Comparison of ENCODE assay signal across 8 cellular contexts in the genomic region with DNA sequence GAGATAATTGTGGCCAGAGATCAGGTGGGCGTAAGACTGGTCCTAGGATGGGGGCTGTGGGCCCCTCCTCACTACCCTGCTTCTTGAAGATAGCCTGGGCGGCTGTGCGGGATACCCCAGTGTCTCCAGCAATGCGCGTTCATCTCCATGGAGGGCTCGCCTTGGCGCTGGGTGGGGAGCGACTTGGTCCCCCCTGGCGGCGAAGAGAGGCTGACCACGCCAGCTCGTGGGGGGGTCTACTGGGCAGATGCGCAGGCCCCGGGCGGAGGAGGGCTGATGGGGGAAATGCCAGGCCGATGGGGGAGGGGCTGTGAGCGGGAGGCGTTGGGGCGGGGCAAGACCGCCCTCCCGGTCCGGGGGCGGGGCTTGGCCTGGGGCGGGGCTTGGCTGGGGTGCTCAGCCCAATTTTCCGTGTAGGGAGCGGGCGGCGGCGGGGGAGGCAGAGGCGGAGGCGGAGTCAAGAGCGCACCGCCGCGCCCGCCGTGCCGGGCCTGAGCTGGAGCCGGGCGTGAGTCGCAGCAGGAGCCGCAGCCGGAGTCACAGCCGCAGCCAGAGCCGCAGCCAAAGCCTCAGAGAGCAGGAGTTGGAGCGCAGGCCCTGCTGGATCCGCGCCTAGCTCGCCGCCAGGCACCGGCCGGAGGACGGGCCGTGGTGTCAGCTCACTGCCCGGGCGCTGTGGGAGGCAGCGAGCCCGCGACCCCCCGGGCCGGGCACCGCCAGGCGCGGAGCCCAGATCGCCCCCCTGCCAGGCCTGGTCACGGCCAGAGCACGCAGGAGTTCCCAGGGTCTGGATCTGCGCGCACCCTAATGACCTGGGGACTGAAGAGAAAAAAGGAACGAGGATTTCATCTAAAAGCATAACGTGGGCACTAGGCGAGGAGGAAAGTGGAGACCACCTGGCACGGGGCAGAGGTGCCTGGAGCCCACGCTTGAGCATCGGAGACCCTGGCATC. TPM values are rescaled to one million over a fixed set of nuclear protein-coding genes. Genes with fewer than 3 reads are reported as not detected.
A peak's percentile ranks its signal among the peaks of the same experiment; 100 is the strongest.
DNase-seq lines count a peak whose midpoint lies in the region; ATAC-seq, FAIRE-seq and TF ChIP-seq lines count a peak whose summit lies in the region.

A gene with protein sequence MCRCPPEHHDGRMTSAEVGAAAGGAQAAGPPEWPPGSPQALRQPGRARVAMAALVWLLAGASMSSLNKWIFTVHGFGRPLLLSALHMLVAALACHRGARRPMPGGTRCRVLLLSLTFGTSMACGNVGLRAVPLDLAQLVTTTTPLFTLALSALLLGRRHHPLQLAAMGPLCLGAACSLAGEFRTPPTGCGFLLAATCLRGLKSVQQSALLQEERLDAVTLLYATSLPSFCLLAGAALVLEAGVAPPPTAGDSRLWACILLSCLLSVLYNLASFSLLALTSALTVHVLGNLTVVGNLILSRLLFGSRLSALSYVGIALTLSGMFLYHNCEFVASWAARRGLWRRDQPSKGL (plus strand): TSS at position 509 of the 953 bp plus-strand sequence. CDS start 670 bp downstream, outside the sequence.

- TF ChIP-seq EP300 in gastroesophageal sphincter (IDR thresholded peaks at IDR 0.05) (no peak), suprapubic skin (IDR thresholded peaks at IDR 0.05) (no peak)

- peaks cover 9% of the 10 kb centered on the region for H3K36me3 Mint-ChIP-seq in activated naive CD4-positive, alpha-beta T cell treated with anti-CD3 and anti-CD28 coated beads for 36 hours (ENCODE audit: low read depth)

- H3K9me3 Mint-ChIP-seq in activated naive CD4-positive, alpha-beta T cell treated with anti-CD3 and anti-CD28 coated beads for 36 hours, result no peaks in the 10 kb centered on the region

- peak in 2 of 4 experiments; percentile 41 to 44 for TF ChIP-seq CTCF in gastroesophageal sphincter (IDR thresholded peaks at IDR 0.05)
- TF ChIP-seq CTCF in suprapubic skin (IDR thresholded peaks at IDR 0.05), result peak; percentile 8 to 19

- H3K4me3 ChIP-seq in MG63 (peak within 1 kb of the TSS; percentile 63), SJCRH30 (peak within 1 kb of the TSS; percentile 60), gastroesophageal sphincter (peak within 1 kb of the TSS; percentile 70 to 80), suprapubic skin (peak within 1 kb of the TSS; percentile 82)

- H3K9me3 ChIP-seq in MG63 (no peaks in the 10 kb centered on the region), SJCRH30 (replicated peaks) (no peaks in the 10 kb centered on the region), gastroesophageal sphincter (no peaks in the 10 kb centered on the region), suprapubic skin (no peaks in the 10 kb centered on the region)

- H3K27me3 Mint-ChIP-seq in activated naive CD4-positive, alpha-beta T cell treated with anti-CD3 and anti-CD28 coated beads for 36 hours (ENCODE audit: low read depth), result no peaks in the 10 kb centered on the region

- intact Hi-C loops in activated naive CD4-positive, alpha-beta T cell treated with anti-CD3 and anti-CD28 coated beads for 36 hours (cut with micrococcal nuclease), result loop anchor here (1.0 to 2.0 kb wide), 7 partner anchors 9 to 447 kb away; partner anchors contain the start of genes DUSP18, OSBP2 and TCN2

- peak; percentile 94 for ATAC-seq in gastroesophageal sphincter

- peak; percentile 91 for DNase-seq in G401 (ENCODE audit: low spot score)
- DNase-seq in H54 (ENCODE audit: insufficient read length, low spot score), result peak; percentile 76
- DNase-seq in MG63, result peak; percentile 93
- DNase-seq in SJCRH30, result peak; percentile 89 to 90
- DNase-seq in activated naive CD4-positive, alpha-beta T cell treated with anti-CD3 and anti-CD28 coated beads for 36 hours, result peak; percentile 97
- peak; percentile 66 to 98 (median 93) for DNase-seq in nucleus accumbens (lab: John Stamatoyannopoulos, UW)
- DNase-seq in suprapubic skin (ENCODE audit: low spot score in 2 of 2), result peak; percentile 97

- H3K27me3 ChIP-seq in MG63 (no peaks in the 10 kb centered on the region), SJCRH30 (no peaks in the 10 kb centered on the region), gastroesophageal sphincter (no peaks in the 10 kb centered on the region), suprapubic skin (no peaks in the 10 kb centered on the region)

- WGBS in gastroesophageal sphincter (ENCODE audit: low coverage in 1 of 2), 2 donors, result 0% methylated on average over 6 of the region's 75 CpGs; no CpG with 5 or more reads in 1 of the 2 donors
- WGBS in suprapubic skin, result under 1% methylated on average over 11 of the region's 75 CpGs

- no peak within 1 kb of the TSS for H3K27ac ChIP-seq in SJCRH30
- peak within 1 kb of the TSS; percentile 77 to 95 (median 94) for H3K27ac ChIP-seq in gastroesophageal sphincter
- H3K27ac ChIP-seq in suprapubic skin, result peak within 1 kb of the TSS; percentile 88

- CTCF ChIA-PET in activated naive CD4-positive, alpha-beta T cell treated with anti-CD3 and anti-CD28 coated beads for 36 hours (lab: Charles Lee), result interaction anchor here (0.5 to 3.9 kb wide), 25 partner anchors 8 to 635 kb away, joined by 3 to 156 read pairs (median 5); partner anchors contain the start of gene TCN2

- peak within 1 kb of the TSS; percentile 67 for H3K27ac Mint-ChIP-seq in activated naive CD4-positive, alpha-beta T cell treated with anti-CD3 and anti-CD28 coated beads for 36 hours

- H3K4me1 Mint-ChIP-seq in activated naive CD4-positive, alpha-beta T cell treated with anti-CD3 and anti-CD28 coated beads for 36 hours (ENCODE audit: low read depth), result peaks cover 19% of the 10 kb centered on the region

- H3K36me3 ChIP-seq in MG63, result peaks cover 17% of the 10 kb centered on the region
- H3K36me3 ChIP-seq in SJCRH30, result no peaks in the 10 kb centered on the region
- H3K36me3 ChIP-seq in gastroesophageal sphincter, result no peaks in the 10 kb centered on the region
- H3K36me3 ChIP-seq in suprapubic skin, result no peaks in the 10 kb centered on the region

- FAIRE-seq in H54 (lab: Jason Lieb, UNC), result no peak

- in situ Hi-C loops in G401 (cut with HindIII; ENCODE audit: low sequenced_read_pairs), result no loop called here

- peak within 1 kb of the TSS; percentile 78 for H3K4me3 Mint-ChIP-seq in activated naive CD4-positive, alpha-beta T cell treated with anti-CD3 and anti-CD28 coated beads for 36 hours

- TF ChIP-seq POLR2A in H54 (IDR thresholded peaks at IDR 0.05; ENCODE audit: low read depth, low read length) (peak; percentile 77), gastroesophageal sphincter (IDR thresholded peaks at IDR 0.05) (peak; percentile 78 to 81), suprapubic skin (IDR thresholded peaks at IDR 0.05) (peak; percentile 25 to 48)

- H3K4me1 ChIP-seq in SJCRH30 (peaks cover 4% of the 10 kb centered on the region; the same call in 1 of the 2 replicates), gastroesophageal sphincter (peaks cover 0 to 50% (median 28%) of the 10 kb centered on the region in 3 donors), suprapubic skin (peaks cover 34% of the 10 kb centered on the region)

RNA-seq across cellular contexts. Expression of the gene that starts here (rescaled TPM):
- 6.3 and 15.5 TPM in 2 replicates for total RNA-seq in G401 (2014; rRNA removed; shearing (Covaris generic))
- 11.3 and 12.5 TPM in 2 replicates for total RNA-seq in MG63 (2014; rRNA removed; shearing (Covaris generic); ENCODE audit: low replicate concordance)
- 1.0 and 1.1 TPM in 2 replicates for total RNA-seq in SJCRH30 (2014; rRNA removed; shearing (Covaris generic))
- 1 to 10 TPM; 2.2 TPM for total RNA-seq in activated naive CD4-positive, alpha-beta T cell treated with anti-CD3 and anti-CD28 coated beads for 36 hours
- total RNA-seq in gastroesophageal sphincter, result 10 to 100 TPM in 3 of 4 donors, 1 to 10 TPM in 1; 6.5 to 13.5 (median 10.9) TPM
- total RNA-seq in suprapubic skin, result 10 to 100 TPM; 17.0 to 20.3 (median 18.8) TPM
